8 cellular contexts compared by ENCODE assay signal in genomic region chr2:37326285-37326684, GRCh38. TPM values are rescaled to one million over a fixed set of nuclear protein-coding genes. Genes with fewer than 3 reads are reported as not detected.
A peak's percentile ranks its signal among the peaks of the same experiment; 100 is the strongest.
DNase-seq lines count a peak whose midpoint lies in the region; ATAC-seq, FAIRE-seq and TF ChIP-seq lines count a peak whose summit lies in the region.

No MANE protein-coding gene starts in this region.

- H3K4me3 ChIP-seq in HepG2 (replicated peaks in 1 of 3; ENCODE audit: insufficient read depth in 1 of 3, low read depth in 2 of 3, low read length in 3 of 3) (no peak overlapping the region), upper lobe of left lung (peak overlapping the region in 2 of 4 donors; percentile 66 to 90)

- no peak for TF ChIP-seq CTCF in HepG2 (CRISPR knock-in tag; IDR thresholded peaks at IDR 0.05)
- TF ChIP-seq CTCF in upper lobe of left lung (IDR thresholded peaks at IDR 0.05), result no peak

- CTCF ChIA-PET in HepG2 (lab: Yijun Ruan, JAX; ENCODE audit: low intra/inter-chr PET ratio, low total read pairs), result no interaction called here

- WGBS in HepG2 (ENCODE audit: low lambda C conversion rate), result 2% methylated on average over 2 of the region's 2 CpGs
- 10 to 11% methylated on average over 2 of the region's 2 CpGs for WGBS in upper lobe of left lung, 2 donors

- H3K9me3 ChIP-seq in HepG2 (ENCODE audit: low read length) (no peaks in the 10 kb centered on the region), upper lobe of left lung (no peaks in the 10 kb centered on the region)

- peaks cover 28% of the 10 kb centered on the region for H3K79me2 ChIP-seq in HepG2 (ENCODE audit: insufficient read depth, low read length)

- H3K9me3 Mint-ChIP-seq in activated T-cell treated with anti-CD3 and anti-CD28 coated beads, Interleukin-2, amount 50 U/mL, for 72 hours, result no peaks in the 10 kb centered on the region

- TF ChIP-seq RAD21 in HepG2 (CRISPR knock-in tag; IDR thresholded peaks at IDR 0.05), result no peak

- no peak for DNase-seq in activated T-cell treated with anti-CD3 and anti-CD28 coated beads, Interleukin-2, amount 50 U/mL, for 72 hours
- DNase-seq in activated T-cell treated with anti-CD3 and anti-CD28 coated beads, Interleukin-2, amount 50 U/mL, for 1 hour, result no peak
- DNase-seq in brain pericyte (ENCODE audit: low read depth, low spot score) (peak; percentile 66), HepG2 (ENCODE audit: low spot score) (no peak), upper lobe of left lung (peak in 1 of 2 donors; percentile 58)

- no peak overlapping the region for H3K27ac ChIP-seq in HepG2 (ENCODE audit: extremely low read length, insufficient read depth, low read length)
- H3K27ac ChIP-seq in upper lobe of left lung, result peak overlapping the region; percentile 14 to 96 (median 91)

- intact Hi-C loops in HepG2 (cut with micrococcal nuclease; ENCODE audit: unreplicated experiment), result no loop called here

- peaks cover 35% of the 10 kb centered on the region for H3K4me1 Mint-ChIP-seq in activated T-cell treated with anti-CD3 and anti-CD28 coated beads, Interleukin-2, amount 50 U/mL, for 72 hours (ENCODE audit: low read depth)

- H3K36me3 ChIP-seq in HepG2 (replicated peaks in 1 of 2; ENCODE audit: control insufficient read depth in 1 of 2, insufficient read depth in 2 of 2, low read length in 2 of 2) (no peaks in the 10 kb centered on the region), upper lobe of left lung (no peaks in the 10 kb centered on the region)

- no peak overlapping the region for H3K27ac Mint-ChIP-seq in activated T-cell treated with anti-CD3 and anti-CD28 coated beads, Interleukin-2, amount 50 U/mL, for 72 hours

- in situ Hi-C loops in HepG2 (cut with HindIII; ENCODE audit: extremely low pct_ligation_motif_present, low pct_unique_long_range_greater_than_20kb), result no loop called here

- H3K4me1 ChIP-seq in HepG2 (ENCODE audit: insufficient read depth, low read length) (peaks cover 31% of the 10 kb centered on the region), upper lobe of left lung (peaks cover 16 to 41% (median 24%) of the 10 kb centered on the region in 4 donors)

- TF ChIP-seq POLR2A in HepG2 (IDR thresholded peaks at IDR 0.05; ENCODE audit: insufficient read depth in 1 of 2, low read depth in 2 of 2, low read length in 2 of 2) (no peak), upper lobe of left lung (IDR thresholded peaks at IDR 0.05) (no peak)

- no peak overlapping the region for H3K4me2 ChIP-seq in HepG2 (ENCODE audit: low read depth, low read length)

- no peak overlapping the region for H2AFZ ChIP-seq in HepG2 (ENCODE audit: low read length)

- H3K9ac ChIP-seq in HepG2 (ENCODE audit: insufficient read depth, low read depth, low read length), result no peak overlapping the region

- BruUV-seq in HepG2 (replicated peaks; lab: Mats Ljungman, UMichigan), result no TSS peak

- no peaks in the 10 kb centered on the region for H4K20me1 ChIP-seq in HepG2 (ENCODE audit: insufficient read depth, low read length)

- H3K4me3 Mint-ChIP-seq in activated T-cell treated with anti-CD3 and anti-CD28 coated beads, Interleukin-2, amount 50 U/mL, for 72 hours, result peak overlapping the region; percentile 21 to 46

- FAIRE-seq in HepG2 (lab: Jason Lieb, UNC), result no peak

- POLR2A ChIA-PET in HepG2 (lab: Yijun Ruan, JAX), result no interaction called here

- TF ChIP-seq EP300 in HepG2 (IDR thresholded peaks at IDR 0.05; ENCODE audit: low read depth in 2 of 2, low read length in 2 of 2) (no peak), HepG2 (CRISPR knock-in tag; IDR thresholded peaks at IDR 0.05; ENCODE audit: borderline replicate concordance) (no peak), upper lobe of left lung (IDR thresholded peaks at IDR 0.05) (no peak)

- H3K27me3 ChIP-seq in HepG2 (ENCODE audit: control insufficient read depth in 1 of 2, insufficient read depth in 2 of 2, low read length in 2 of 2) (peaks cover 3 to 20% of the 10 kb centered on the region in 2 experiments; a peak in 4 of 5 replicates), upper lobe of left lung (no peaks in the 10 kb centered on the region)

- peaks cover 2 to 8% of the 10 kb centered on the region in 2 donors for H3K36me3 Mint-ChIP-seq in activated T-cell treated with anti-CD3 and anti-CD28 coated beads, Interleukin-2, amount 50 U/mL, for 72 hours (ENCODE audit: insufficient read depth in 2 of 2)

- ATAC-seq in activated T-cell treated with anti-CD3 and anti-CD28 coated beads, Interleukin-2, amount 50 U/mL, for 72 hours (replicated peaks in 1 of 2), result no peak
- ATAC-seq in HepG2, result no peak
- ATAC-seq in upper lobe of left lung (ENCODE audit: low FRiP score in 2 of 2), result peak; percentile 77 to 83
- no peak for ATAC-seq in GM18873 (IDR thresholded peaks at IDR 0.05; ENCODE audit: low FRiP score, unreplicated experiment)
- no peak for ATAC-seq in HG03095 (IDR thresholded peaks at IDR 0.05; ENCODE audit: unreplicated experiment)
- ATAC-seq in HG03457 (IDR thresholded peaks at IDR 0.05; ENCODE audit: unreplicated experiment), result no peak

- H3K27me3 Mint-ChIP-seq in activated T-cell treated with anti-CD3 and anti-CD28 coated beads, Interleukin-2, amount 50 U/mL, for 72 hours (ENCODE audit: low read depth), result peaks cover 39% of the 10 kb centered on the region

TF ChIP-seq in HepG2, 621 proteins besides CTCF, POLR2A, EP300 and RAD21 (continues in another document):
- peak; percentile 61; the same call in 1 of the 2 replicates for TF ChIP-seq CBX2 (IDR thresholded peaks at IDR 0.05; ENCODE audit: low read depth, low read length)
- no peak for TF ChIP-seq CBX2 (CRISPR knock-in tag; IDR thresholded peaks at IDR 0.05; ENCODE audit: low read depth)
- TF ChIP-seq AHR (CRISPR knock-in tag; IDR thresholded peaks at IDR 0.05), result no peak
- no peak for TF ChIP-seq ZNF784 (CRISPR knock-in tag; IDR thresholded peaks at IDR 0.05; ENCODE audit: borderline replicate concordance)

RNA-seq across cellular contexts. Expression of gene PRKD3, which starts 1.7 kb away (rescaled TPM):
- total RNA-seq in activated T-cell treated with anti-CD3 and anti-CD28 coated beads, Interleukin-2, amount 50 U/mL, for 72 hours, result 10 to 100 TPM; 20.2 to 28.5 TPM
- total RNA-seq in HepG2 (2016; rRNA removed; fragmentation: Illumina TruSeq; extraction: Trizol), result 38.4 and 58.2 TPM in 2 replicates
- total RNA-seq in HepG2 (2016; cell fraction: cytosol; rRNA removed; fragmentation: Illumina TruSeq; extraction: Trizol; ENCODE audit: low read depth), result 28.3 and 40.1 TPM in 2 replicates
- 41.3 and 58.4 TPM in 2 replicates for total RNA-seq in HepG2 (2016; cell fraction: insoluble cytoplasmic fraction; rRNA removed; fragmentation: Illumina TruSeq; extraction: Trizol)
- total RNA-seq in HepG2 (2016; cell fraction: membrane; rRNA removed; fragmentation: Illumina TruSeq; extraction: Trizol), result 38.0 and 45.7 TPM in 2 replicates
- total RNA-seq in HepG2 (2016; cell fraction: nucleus; rRNA removed; fragmentation: Illumina TruSeq; extraction: Trizol), result 43.5 and 44.5 TPM in 2 replicates
- polyA plus RNA-seq in HepG2 (2011; rRNA removed), result 11.1 and 11.6 TPM in 2 replicates
- polyA plus RNA-seq in HepG2 (2011; cell fraction: cytosol; rRNA removed), result 6.3 and 10.2 TPM in 2 replicates
- polyA plus RNA-seq in HepG2 (2011; cell fraction: nucleus; rRNA removed), result 10.3 and 13.0 TPM in 2 replicates
- polyA plus RNA-seq in HepG2 (2012), result 13.3 and 16.2 TPM in 2 replicates
- polyA plus RNA-seq in HepG2 (2016; cell fraction: cytosol; fragmentation: Illumina TruSeq; extraction: Trizol; ENCODE audit: low read depth), result 3.5 and 4.0 TPM in 2 replicates
- 32.7 and 37.2 TPM in 2 replicates for polyA plus RNA-seq in HepG2 (2016; cell fraction: insoluble cytoplasmic fraction; fragmentation: Illumina TruSeq; extraction: Trizol; ENCODE audit: low read depth)
- 9.9 and 10.3 TPM in 2 replicates for polyA plus RNA-seq in HepG2 (2016; cell fraction: membrane; fragmentation: Illumina TruSeq; extraction: Trizol; ENCODE audit: low read depth)
- 20.8 and 26.2 TPM in 2 replicates for polyA plus RNA-seq in HepG2 (2016; cell fraction: nucleus; fragmentation: Illumina TruSeq; extraction: Trizol; ENCODE audit: insufficient read depth, low read depth)
- polyA minus RNA-seq in HepG2 (2011; rRNA and poly(A)+ RNA removed; ENCODE audit: low replicate concordance), result 19.1 and 29.6 TPM in 2 replicates
- 16.3 and 21.6 TPM in 2 replicates for polyA minus RNA-seq in HepG2 (2011; cell fraction: cytosol; rRNA and poly(A)+ RNA removed)
- 67.1 and 69.1 TPM in 2 replicates for polyA minus RNA-seq in HepG2 (2011; cell fraction: nucleus; rRNA and poly(A)+ RNA removed)
- 10 to 100 TPM; 25.5 to 57.6 (median 39.5) TPM for total RNA-seq in upper lobe of left lung

RNA-seq across cellular contexts. Expression of gene QPCT, which starts 18.1 kb away (rescaled TPM):
- total RNA-seq in activated T-cell treated with anti-CD3 and anti-CD28 coated beads, Interleukin-2, amount 50 U/mL, for 72 hours, result under 1 TPM; 0.35 to 0.70 TPM
- total RNA-seq in HepG2 (2016; rRNA removed; fragmentation: Illumina TruSeq; extraction: Trizol) (0.77 TPM in 1 of 2 replicates, not detected in the other), upper lobe of left lung (10 to 100 TPM in 1 of 6 donors, 1 to 10 TPM in 4, not detected in 1; 2.0 to 12.5 (median 6.0) TPM)
- not detected in 2 replicates for total RNA-seq in HepG2 (2016; cell fraction: cytosol; rRNA removed; fragmentation: Illumina TruSeq; extraction: Trizol; ENCODE audit: low read depth)
- 0.39 and 0.48 TPM in 2 replicates for total RNA-seq in HepG2 (2016; cell fraction: insoluble cytoplasmic fraction; rRNA removed; fragmentation: Illumina TruSeq; extraction: Trizol)
- total RNA-seq in HepG2 (2016; cell fraction: membrane; rRNA removed; fragmentation: Illumina TruSeq; extraction: Trizol), result 0.38 and 0.68 TPM in 2 replicates
- 0.60 and 0.99 TPM in 2 replicates for total RNA-seq in HepG2 (2016; cell fraction: nucleus; rRNA removed; fragmentation: Illumina TruSeq; extraction: Trizol)
- 1.1 and 1.2 TPM in 2 replicates for polyA plus RNA-seq in HepG2 (2011; rRNA removed)
- polyA plus RNA-seq in HepG2 (2011; cell fraction: cytosol; rRNA removed), result 0.64 and 0.86 TPM in 2 replicates
- 0.29 and 0.35 TPM in 2 replicates for polyA plus RNA-seq in HepG2 (2011; cell fraction: nucleus; rRNA removed)
- polyA plus RNA-seq in HepG2 (2012), result 0.24 and 0.67 TPM in 2 replicates
- polyA plus RNA-seq in HepG2 (2016; cell fraction: cytosol; fragmentation: Illumina TruSeq; extraction: Trizol; ENCODE audit: low read depth), result 0.12 and 0.25 TPM in 2 replicates
- polyA plus RNA-seq in HepG2 (2016; cell fraction: insoluble cytoplasmic fraction; fragmentation: Illumina TruSeq; extraction: Trizol; ENCODE audit: low read depth), result 0.21 and 0.29 TPM in 2 replicates
- polyA plus RNA-seq in HepG2 (2016; cell fraction: membrane; fragmentation: Illumina TruSeq; extraction: Trizol; ENCODE audit: low read depth), result 0.24 and 0.45 TPM in 2 replicates
- 2.1 and 2.6 TPM in 2 replicates for polyA plus RNA-seq in HepG2 (2016; cell fraction: nucleus; fragmentation: Illumina TruSeq; extraction: Trizol; ENCODE audit: insufficient read depth, low read depth)
- 1.1 TPM in 1 of 2 replicates, not detected in the other for polyA minus RNA-seq in HepG2 (2011; rRNA and poly(A)+ RNA removed; ENCODE audit: low replicate concordance)
- 1.9 TPM in 1 of 2 replicates, not detected in the other for polyA minus RNA-seq in HepG2 (2011; cell fraction: cytosol; rRNA and poly(A)+ RNA removed)
- 0.99 TPM in 1 of 2 replicates, not detected in the other for polyA minus RNA-seq in HepG2 (2011; cell fraction: nucleus; rRNA and poly(A)+ RNA removed)

Comparison
In these comparisons a context has a peak if more than half of its experiments do, and no peak if none do; other contexts are left out.
1. ATAC-seq: peak in upper lobe of left lung (2 of 2); none in activated T-cell treated with anti-CD3 and anti-CD28 coated beads, Interleukin-2, amount 50 U/mL, for 72 hours (0 of 2), HepG2 (single experiment), GM18873 (single experiment), HG03095 (single experiment) and HG03457 (single experiment).